In genomic region chr7:7331523-7331922, GRCh38 we compare ENCODE assay signal across 19 cellular contexts.
"Had no signal": no experiment of that assay in that cellular context is flagged by ENCODE, and none has a peak within 500 bp of the region (broad histone marks: within the 10 kb centered on the region; RNA-seq: fewer than 3 reads in every experiment).

No MANE protein-coding gene starts in this region.

- H3K36me3 ChIP-seq: SJSA1 had no signal

- H3K27ac ChIP-seq: HL-60, KMS-11, SJSA1 had no signal

- H3K4me2 ChIP-seq: KMS-11, SK-N-SH had no signal

- H3K9me2 ChIP-seq: SK-N-SH had no signal

- H3K9ac ChIP-seq: KMS-11, SK-N-SH had no signal

- H3K4me1 ChIP-seq: SJSA1 had no signal

- H3K9me3 ChIP-seq: SJSA1, SK-N-SH had no signal

- H3K27me3 ChIP-seq: SJSA1 had no signal

- H3K4me3 ChIP-seq: K562, SJSA1 had no signal

- DNase-seq: Kasumi-1, MM.1S, NCI-H1092 treated with DMSO at 0.1 percent for 48 hours, NCI-H1436, NCI-H187, NCI-H2029 treated with DMSO at 0.1 percent for 48 hours, NCI-H2171 treated with DMSO at 0.1 percent for 48 hours, NCI-H345, NCI-H446 treated with DMSO at 0.1 percent for 48 hours, NCI-H510A treated with DMSO at 0.1 percent for 48 hours, NCI-H526, Right ventricle myocardium superior, RPMI8226, SIG-M5 had no signal
